18 cellular contexts compared by ENCODE assay signal in the genomic region with DNA sequence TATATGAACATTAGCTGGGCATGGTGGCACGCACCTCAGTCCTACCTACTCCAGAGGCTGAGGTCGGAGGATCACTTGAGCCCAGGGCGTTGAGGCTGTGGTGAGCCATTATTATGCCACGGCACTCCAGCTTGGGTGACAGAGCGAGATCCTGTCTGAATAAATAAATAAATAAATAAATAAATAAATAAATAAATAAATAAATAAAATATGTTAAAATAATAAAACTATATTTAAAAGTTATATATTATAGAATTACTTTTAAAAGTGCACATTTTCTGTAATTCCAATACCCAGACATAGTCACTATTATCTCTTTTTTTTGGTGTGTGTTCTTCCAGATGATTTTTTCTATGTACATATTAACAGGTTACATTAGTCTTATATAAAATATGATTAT.
A peak's percentile ranks its signal among the peaks of the same experiment; 100 is the strongest.
DNase-seq lines count a peak whose midpoint lies in the region; ATAC-seq, FAIRE-seq and TF ChIP-seq lines count a peak whose summit lies in the region.
"Had no signal": no experiment of that assay in that cellular context is flagged by ENCODE, and none has a peak within 500 bp of the region (broad histone marks: within the 10 kb centered on the region; RNA-seq: fewer than 3 reads in every experiment).

No MANE protein-coding gene starts in this region.

- no peak overlapping the region for H3K27ac ChIP-seq in A549
- no peak overlapping the region for H3K27ac ChIP-seq in HEK293 (ENCODE audit: extremely low read depth, low read depth, low read length)
- no peak overlapping the region for H3K27ac ChIP-seq in substantia nigra (ENCODE audit: low read depth, low read length, poor library complexity, severe bottlenecking)
- H3K27ac ChIP-seq: BLaER1 treated with 17β-estradiol and CSF1 and Interleukin-3, amounts not matched to agents 10 nM and 100 nM; C4-2B had no signal

- no peak for TF ChIP-seq EP300 in A549 (IDR thresholded peaks at IDR 0.05)

- intact Hi-C loops in cardiac septum (cut with DNase I) = no loop called here

- 21% methylated on average over 5 of the region's 5 CpGs for WGBS in A549 (ENCODE audit: missing lambda C conversion rate)

- H3K4me1 ChIP-seq in A549 = no peaks in the 10 kb centered on the region
- H3K4me1 ChIP-seq in HEK293 (ENCODE audit: control insufficient read depth, insufficient read depth, low read length) = no peaks in the 10 kb centered on the region
- H3K4me1 ChIP-seq: Caco-2 had no signal

- H3K36me3 ChIP-seq in HEK293 (ENCODE audit: control insufficient read depth in 2 of 2, insufficient read depth in 1 of 2, low read length in 2 of 2) = no peaks in the 10 kb centered on the region
- H3K36me3 ChIP-seq: BLaER1 treated with 17β-estradiol and CSF1 and Interleukin-3, amounts not matched to agents 10 nM and 100 nM had no signal

- POLR2A ChIA-PET in A549 (lab: Yijun Ruan, JAX) = no interaction called here
- POLR2A ChIA-PET in HEK293 (lab: Yijun Ruan, JAX) = no interaction called here

- FAIRE-seq in A549 (lab: Jason Lieb, UNC) (no peak), frontal cortex (lab: Jason Lieb, UNC) (peak; percentile 82)
- FAIRE-seq: D721Med, GM12891, GM19239 had no signal

- TF ChIP-seq POLR2A in A549 (IDR thresholded peaks at IDR 0.05; ENCODE audit: low read length) = no peak

- H3K4me2 ChIP-seq in A549 = no peak overlapping the region
- H3K4me2 ChIP-seq: BLaER1 treated with 17β-estradiol and CSF1 and Interleukin-3, amounts not matched to agents 10 nM and 100 nM had no signal

- H3K9me3 ChIP-seq in A549 = peaks cover 3% of the 10 kb centered on the region; the same call in 1 of the 3 replicates
- no peaks in the 10 kb centered on the region for H3K9me3 ChIP-seq in HEK293 (ENCODE audit: control insufficient read depth, insufficient read depth, low read depth, low read length)
- H3K9me3 ChIP-seq: BLaER1 treated with 17β-estradiol and CSF1 and Interleukin-3, amounts not matched to agents 10 nM and 100 nM; Caco-2 had no signal

- CTCF ChIA-PET in A549 (lab: Yijun Ruan, JAX) = no interaction called here
- CTCF ChIA-PET in HEK293 (lab: Yijun Ruan, JAX) = no interaction called here

- no peak for TF ChIP-seq RAD21 in A549 (conservative IDR thresholded peaks at IDR 0.05 in 1 of 2, IDR thresholded peaks at IDR 0.05 in 1 of 2)

- no peak for DNase-seq in A549 (ENCODE audit: low read depth in 1 of 2, low spot score in 1 of 2)
- no peak for DNase-seq in frontal cortex (ENCODE audit: low spot score in 2 of 2)
- no peak for DNase-seq in substantia nigra (lab: John Stamatoyannopoulos, UW)
- no peak for DNase-seq in NCI-H2196 (lab: John Stamatoyannopoulos, UW; ENCODE audit: unreplicated experiment)
- no peak for DNase-seq in cardiac septum (ENCODE audit: low spot score)
- DNase-seq: AML-193; Caco-2; Calu3; CD4-positive, alpha-beta T cell; CD8-positive, alpha-beta T cell; DMS79 treated with DMSO at 0.1 percent for 48 hours; GF-D8 had no signal

- TF ChIP-seq CTCF in A549 (IDR thresholded peaks at IDR 0.05) = no peak
- TF ChIP-seq CTCF in HEK293 (tag by site-specific recombination; IDR thresholded peaks at IDR 0.05) = no peak

- ATAC-seq in A549 = no peak
- ATAC-seq: CD8-positive, alpha-beta T cell had no signal

- H3K4me3 ChIP-seq in A549 = no peak overlapping the region
- no peak overlapping the region for H3K4me3 ChIP-seq in HEK293 (ENCODE audit: low read depth, low read length)
- H3K4me3 ChIP-seq: BLaER1 treated with 17β-estradiol and CSF1 and Interleukin-3, amounts not matched to agents 10 nM and 100 nM had no signal

TF ChIP-seq in A549, 52 proteins besides CTCF, POLR2A, EP300 and RAD21:
- TF ChIP-seq JUN (IDR thresholded peaks at IDR 0.05) = no peak
- no peak for TF ChIP-seq FOXS1 (CRISPR knock-in tag; IDR thresholded peaks at IDR 0.05)
- peak; percentile 9; the same call in 1 of the 2 replicates for TF ChIP-seq ZC3H11A (IDR thresholded peaks at IDR 0.05)
- TF ChIP-seq, protein P1, sequence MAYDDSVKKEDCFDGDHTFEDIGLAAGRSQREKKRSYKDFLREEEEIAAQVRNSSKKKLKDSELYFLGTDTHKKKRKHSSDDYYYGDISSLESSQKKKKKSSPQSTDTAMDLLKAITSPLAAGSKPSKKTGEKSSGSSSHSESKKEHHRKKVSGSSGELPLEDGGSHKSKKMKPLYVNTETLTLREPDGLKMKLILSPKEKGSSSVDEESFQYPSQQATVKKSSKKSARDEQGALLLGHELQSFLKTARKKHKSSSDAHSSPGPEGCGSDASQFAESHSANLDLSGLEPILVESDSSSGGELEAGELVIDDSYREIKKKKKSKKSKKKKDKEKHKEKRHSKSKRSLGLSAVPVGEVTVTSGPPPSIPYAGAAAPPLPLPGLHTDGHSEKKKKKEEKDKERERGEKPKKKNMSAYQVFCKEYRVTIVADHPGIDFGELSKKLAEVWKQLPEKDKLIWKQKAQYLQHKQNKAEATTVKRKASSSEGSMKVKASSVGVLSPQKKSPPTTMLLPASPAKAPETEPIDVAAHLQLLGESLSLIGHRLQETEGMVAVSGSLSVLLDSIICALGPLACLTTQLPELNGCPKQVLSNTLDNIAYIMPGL (CRISPR knock-in tag; IDR thresholded peaks at IDR 0.05; ENCODE audit: borderline replicate concordance) = no peak
- TF ChIP-seq, protein P2, sequence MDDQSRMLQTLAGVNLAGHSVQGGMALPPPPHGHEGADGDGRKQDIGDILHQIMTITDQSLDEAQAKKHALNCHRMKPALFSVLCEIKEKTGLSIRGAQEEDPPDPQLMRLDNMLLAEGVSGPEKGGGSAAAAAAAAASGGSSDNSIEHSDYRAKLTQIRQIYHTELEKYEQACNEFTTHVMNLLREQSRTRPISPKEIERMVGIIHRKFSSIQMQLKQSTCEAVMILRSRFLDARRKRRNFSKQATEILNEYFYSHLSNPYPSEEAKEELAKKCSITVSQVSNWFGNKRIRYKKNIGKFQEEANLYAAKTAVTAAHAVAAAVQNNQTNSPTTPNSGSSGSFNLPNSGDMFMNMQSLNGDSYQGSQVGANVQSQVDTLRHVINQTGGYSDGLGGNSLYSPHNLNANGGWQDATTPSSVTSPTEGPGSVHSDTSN (IDR thresholded peaks at IDR 0.05) = no peak
- TF ChIP-seq TP53 (CRISPR knock-in tag; IDR thresholded peaks at IDR 0.05) = no peak

TF ChIP-seq in HEK293, 187 proteins besides CTCF, POLR2A, EP300 and RAD21 (continues in another document):
- TF ChIP-seq ZNF426 (tag by site-specific recombination; IDR thresholded peaks at IDR 0.05) = peak; percentile 69
- TF ChIP-seq ZBTB8A (tag by site-specific recombination; IDR thresholded peaks at IDR 0.05) = peak; percentile 39
- peak; percentile 56 for TF ChIP-seq ZNF555 (tag by site-specific recombination; conservative IDR thresholded peaks at IDR 0.05)
- TF ChIP-seq ZNF623 (tag by site-specific recombination; IDR thresholded peaks at IDR 0.05) = peak; percentile 34; the same call in 1 of the 2 replicates
- no peak for TF ChIP-seq ZNF48 (tag by site-specific recombination; IDR thresholded peaks at IDR 0.05)
- TF ChIP-seq, protein P3, sequence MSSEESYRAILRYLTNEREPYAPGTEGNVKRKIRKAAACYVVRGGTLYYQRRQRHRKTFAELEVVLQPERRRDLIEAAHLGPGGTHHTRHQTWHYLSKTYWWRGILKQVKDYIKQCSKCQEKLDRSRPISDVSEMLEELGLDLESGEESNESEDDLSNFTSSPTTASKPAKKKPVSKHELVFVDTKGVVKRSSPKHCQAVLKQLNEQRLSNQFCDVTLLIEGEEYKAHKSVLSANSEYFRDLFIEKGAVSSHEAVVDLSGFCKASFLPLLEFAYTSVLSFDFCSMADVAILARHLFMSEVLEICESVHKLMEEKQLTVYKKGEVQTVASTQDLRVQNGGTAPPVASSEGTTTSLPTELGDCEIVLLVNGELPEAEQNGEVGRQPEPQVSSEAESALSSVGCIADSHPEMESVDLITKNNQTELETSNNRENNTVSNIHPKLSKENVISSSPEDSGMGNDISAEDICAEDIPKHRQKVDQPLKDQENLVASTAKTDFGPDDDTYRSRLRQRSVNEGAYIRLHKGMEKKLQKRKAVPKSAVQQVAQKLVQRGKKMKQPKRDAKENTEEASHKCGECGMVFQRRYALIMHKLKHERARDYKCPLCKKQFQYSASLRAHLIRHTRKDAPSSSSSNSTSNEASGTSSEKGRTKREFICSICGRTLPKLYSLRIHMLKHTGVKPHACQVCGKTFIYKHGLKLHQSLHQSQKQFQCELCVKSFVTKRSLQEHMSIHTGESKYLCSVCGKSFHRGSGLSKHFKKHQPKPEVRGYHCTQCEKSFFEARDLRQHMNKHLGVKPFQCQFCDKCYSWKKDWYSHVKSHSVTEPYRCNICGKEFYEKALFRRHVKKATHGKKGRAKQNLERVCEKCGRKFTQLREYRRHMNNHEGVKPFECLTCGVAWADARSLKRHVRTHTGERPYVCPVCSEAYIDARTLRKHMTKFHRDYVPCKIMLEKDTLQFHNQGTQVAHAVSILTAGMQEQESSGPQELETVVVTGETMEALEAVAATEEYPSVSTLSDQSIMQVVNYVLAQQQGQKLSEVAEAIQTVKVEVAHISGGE (tag by site-specific recombination; conservative IDR thresholded peaks at IDR 0.05; ENCODE audit: low read depth) = peak; percentile 57
- 0 out of 2 replicates have a peak, but pooled peaks have one; percentile 14 for TF ChIP-seq ZNF654 (tag by site-specific recombination; IDR thresholded peaks at IDR 0.05; ENCODE audit: low read depth)
- TF ChIP-seq SCRT1 (tag by site-specific recombination; IDR thresholded peaks at IDR 0.05; ENCODE audit: borderline replicate concordance) = no peak
- no peak for TF ChIP-seq ZNF423 (tag by site-specific recombination; IDR thresholded peaks at IDR 0.05)
